8 cellular contexts compared by ENCODE assay signal in the genomic region with DNA sequence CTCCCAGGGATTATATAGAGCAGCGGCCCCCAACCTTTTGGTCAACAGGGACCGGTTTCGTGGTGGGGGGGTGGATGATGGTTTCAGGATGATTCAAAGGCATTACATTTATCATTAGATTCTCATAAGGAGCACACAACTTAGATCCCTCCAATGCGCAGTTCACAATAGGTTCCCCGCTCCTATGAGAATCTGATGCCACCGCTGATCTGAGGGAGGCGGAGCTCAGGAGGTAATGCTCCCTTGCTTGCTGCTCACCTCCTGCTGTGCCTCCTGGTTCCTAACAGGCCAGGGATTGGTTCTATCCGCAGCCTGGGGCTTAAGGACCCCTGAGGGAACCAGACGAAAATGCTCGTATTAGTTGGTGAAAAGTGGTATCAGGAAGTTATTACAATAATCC. TPM values are rescaled to one million over a fixed set of nuclear protein-coding genes. Genes with fewer than 3 reads are reported as not detected.
DNase-seq lines count a peak whose midpoint lies in the region; ATAC-seq, FAIRE-seq and TF ChIP-seq lines count a peak whose summit lies in the region.

No MANE protein-coding gene starts in this region.

- no peaks in the 10 kb centered on the region for H3K9me1 ChIP-seq in K562 (ENCODE audit: control insufficient read depth, insufficient read depth, low read length)

- peaks cover 4% of the 10 kb centered on the region in 2 experiments; a peak in 1 of 5 replicates for H3K4me1 ChIP-seq in K562 (replicated peaks in 1 of 2; ENCODE audit: control insufficient read depth in 2 of 2, insufficient read depth in 2 of 2, low read length in 2 of 2)

- peaks cover 9% of the 10 kb centered on the region; the same call in 1 of the 3 replicates for H3K36me3 ChIP-seq in K562 (ENCODE audit: control insufficient read depth, insufficient read depth, low read length)

- peak overlapping the region; percentile 96 for H3K27ac ChIP-seq in K562 (ENCODE audit: extremely low read depth, low read depth, low read length)

- TF ChIP-seq RAD21 in K562 (CRISPR knock-in tag; conservative IDR thresholded peaks at IDR 0.05 in 1 of 2, IDR thresholded peaks at IDR 0.05 in 1 of 2), result no peak

- FAIRE-seq in K562 (lab: Jason Lieb, UNC), result peak; percentile 77

- peaks cover 19% of the 10 kb centered on the region for H3K79me2 ChIP-seq in K562 (ENCODE audit: control insufficient read depth, insufficient read depth, low read length)

- in situ Hi-C loops in K562 (cut with MboI), result no loop called here

- intact Hi-C loops in K562 (cut with micrococcal nuclease), result no loop called here

- peak overlapping the region; percentile 95 for H2AFZ ChIP-seq in K562 (ENCODE audit: low read depth, low read length)

- 5% methylated on average over 9 of the region's 10 CpGs for WGBS in K562 (ENCODE audit: insufficient coverage, low coverage, missing lambda C conversion rate)

- H4K20me1 ChIP-seq in K562 (replicated peaks; ENCODE audit: control insufficient read depth, insufficient read depth, low read length), result no peaks in the 10 kb centered on the region

- TF ChIP-seq POLR2A in K562 (conservative IDR thresholded peaks at IDR 0.05), result no peak

- POLR2A ChIA-PET in K562 (lab: Yijun Ruan, JAX), result interaction anchor here (0.6 to 1.9 kb wide), 2 partner anchors 9 to 713 kb away, joined by 4 to 6 read pairs; no protein-coding TSS in a partner anchor

- ATAC-seq in K562, result peak; percentile 54
- no peak for ATAC-seq in HG03521 (IDR thresholded peaks at IDR 0.05; ENCODE audit: unreplicated experiment)
- no peak for ATAC-seq in HG02798 (IDR thresholded peaks at IDR 0.05; ENCODE audit: poor library complexity, unreplicated experiment)

- H3K27me3 ChIP-seq in K562 (ENCODE audit: control insufficient read depth in 2 of 2, insufficient read depth in 2 of 2, low read length in 2 of 2), result no peaks in the 10 kb centered on the region

- TF ChIP-seq EP300 in K562 (IDR thresholded peaks at IDR 0.05; ENCODE audit: low read length), result no peak

- H3K9ac ChIP-seq in K562 (ENCODE audit: insufficient read depth in 1 of 2, low read depth in 2 of 2, low read length in 2 of 2), result peak overlapping the region; percentile 65 to 88; a peak in 3 of 4 replicates

- H3K4me2 ChIP-seq in K562 (ENCODE audit: insufficient read depth, low read length), result peak overlapping the region; percentile 89

- H3K4me3 ChIP-seq in K562, result peak overlapping the region; percentile 85

- DNase-seq in Daoy (ENCODE audit: low read depth) (peak; percentile 83), NAMALWA (ENCODE audit: low spot score) (peak; percentile 39), SHP77 (lab: John Stamatoyannopoulos, UW) (peak; percentile 61 to 75), K562 (ENCODE audit: extremely low read depth in 1 of 4, low spot score in 3 of 4) (peak; percentile 9 to 73 (median 14)), kidney tubule cell (ENCODE audit: low spot score) (peak; percentile 80)
- peak; percentile 18 to 23 for DNase-seq in stimulated activated CD4-positive, alpha-beta T cell treated with anti-CD3 and anti-CD28 coated beads, Interleukin-4, amount 100 ng/mL, for 4 hours

- CTCF ChIA-PET in K562 (lab: Yijun Ruan, JAX; ENCODE audit: low intra/inter-chr PET ratio), result no interaction called here

- no peak for TF ChIP-seq CTCF in K562 (IDR thresholded peaks at IDR 0.05 in 2 of 3, conservative IDR thresholded peaks at IDR 0.05 in 1 of 3; ENCODE audit: insufficient read depth in 2 of 3, low read depth in 1 of 3, low read length in 3 of 3)

- peaks cover 10% of the 10 kb centered on the region for H3K9me3 ChIP-seq in K562 (replicated peaks; ENCODE audit: control insufficient read depth, insufficient read depth, low read depth, low read length)

- no TSS peak for BruUV-seq in K562 (replicated peaks; lab: Mats Ljungman, UMichigan)

TF ChIP-seq in K562, 482 proteins besides CTCF, POLR2A, EP300 and RAD21:
- TF ChIP-seq TAF1 (IDR thresholded peaks at IDR 0.05; ENCODE audit: control insufficient read depth, extremely low read depth, insufficient read depth, low read length, severe bottlenecking) (peak; percentile 15), NRF1 (conservative IDR thresholded peaks at IDR 0.05 in 1 of 2, IDR thresholded peaks at IDR 0.05 in 1 of 2) (0 out of 4 replicates have a peak, but pooled peaks of 1 of the 2 experiments have one; percentile 32), PHF21A (IDR thresholded peaks at IDR 0.05; ENCODE audit: borderline replicate concordance, low read depth) (no peak), ARHGAP35 (IDR thresholded peaks at IDR 0.05; ENCODE audit: partially characterized antibody) (no peak), CBX2 (IDR thresholded peaks at IDR 0.05; ENCODE audit: insufficient read depth, low read length, poor library complexity, severe bottlenecking) (no peak), CHCHD3 (CRISPR knock-in tag; IDR thresholded peaks at IDR 0.05) (no peak), POLR2AphosphoS5 (IDR thresholded peaks at IDR 0.05; ENCODE audit: control insufficient read depth, insufficient read depth, low read depth, low read length) (0 out of 2 replicates have a peak, but pooled peaks have one; percentile 23), ZNF12 (CRISPR knock-in tag; IDR thresholded peaks at IDR 0.05) (no peak)
TF ChIP-seq in K562: peak in this region for 3.

RNA-seq across cellular contexts. Expression of gene HACD2, which starts 1.3 kb away (rescaled TPM):
- total RNA-seq in Daoy (2014; rRNA removed; shearing (Covaris generic)), result 23.1 and 26.7 TPM in 2 replicates
- 9.5 and 17.7 TPM in 2 replicates for total RNA-seq in K562 (2011; cell fraction: chromatin; rRNA removed; ENCODE audit: low replicate concordance)
- 5.0 and 6.0 TPM in 2 replicates for total RNA-seq in K562 (2011; cell fraction: nucleolus; rRNA removed)
- total RNA-seq in K562 (2011; cell fraction: nucleoplasm; rRNA removed), result 9.4 and 14.8 TPM in 2 replicates
- total RNA-seq in K562 (2014; rRNA removed) (1.3 and 2.8 TPM in 2 replicates), K562 (2014; rRNA removed; fragmentation: Illumina TruSeq; extraction: Trizol) (4.0 and 4.6 TPM in 2 replicates), K562 (2015; rRNA removed; fragmentation: Illumina TruSeq; extraction: Trizol) (3.0 and 4.2 TPM in 2 replicates), K562 (2021) (3.7 and 4.9 TPM in 2 replicates)
- polyA plus RNA-seq in K562 (2011; rRNA removed) (10.5 TPM in 2 replicates), K562 (2014; fragmentation: Illumina TruSeq; extraction: Trizol) (4.7 TPM in 2 replicates), K562 (2014; fragmentation: Nextera tagmentation; extraction: Ambion mirVana) (1 to 10 TPM; 1.3 to 1.6 TPM), K562 (2014; rRNA removed) (3.8 and 5.5 TPM in 2 replicates)
- polyA plus RNA-seq in K562 (2011; cell fraction: cytosol; rRNA removed), result 2.3 and 4.5 TPM in 2 replicates
- 8.9 and 13.4 TPM in 2 replicates for polyA plus RNA-seq in K562 (2011; cell fraction: nucleus; rRNA removed)
- 2.6 and 3.2 TPM in 2 replicates for polyA plus RNA-seq in K562 (2012)
- polyA minus RNA-seq in K562 (2011; rRNA and poly(A)+ RNA removed), result 10.6 and 11.2 TPM in 2 replicates
- 3.8 and 5.9 TPM in 2 replicates for polyA minus RNA-seq in K562 (2011; cell fraction: cytosol; rRNA and poly(A)+ RNA removed)
- 3.9 and 7.2 TPM in 2 replicates for polyA minus RNA-seq in K562 (2011; cell fraction: nucleus; rRNA and poly(A)+ RNA removed)

Comparison
In these comparisons a context has a peak if more than half of its experiments do, and no peak if none do; other contexts are left out.
1. DNase-seq: peak in every context shown above with its lines; median percentile 83 in Daoy; 80 in kidney tubule cell; 68 in SHP77; 39 in NAMALWA; 20 in stimulated activated CD4-positive, alpha-beta T cell treated with anti-CD3 and anti-CD28 coated beads, Interleukin-4, amount 100 ng/mL, for 4 hours; 14 in K562.